ENCODE assay signal across 19 cellular contexts in genomic region chr6:49906511-49906910, GRCh38. TPM values are rescaled to one million over a fixed set of nuclear protein-coding genes. Genes with fewer than 3 reads are reported as not detected.
DNase-seq lines count a peak whose midpoint lies in the region; ATAC-seq and TF ChIP-seq lines count a peak whose summit lies in the region.
"Had no signal": no experiment of that assay in that cellular context is flagged by ENCODE, and none has a peak within 500 bp of the region (broad histone marks: within the 10 kb centered on the region; RNA-seq: fewer than 3 reads in every experiment).

No MANE protein-coding gene starts in this region.

- H3K36me3 Mint-ChIP-seq in nephron (ENCODE audit: low read depth) (no peaks in the 10 kb centered on the region), neural progenitor cell (no peaks in the 10 kb centered on the region)
- H3K36me3 Mint-ChIP-seq: natural killer cell had no signal

- H3K4me1 Mint-ChIP-seq in nephron (peaks cover 21% of the 10 kb centered on the region), neural progenitor cell (peaks cover 2% of the 10 kb centered on the region)
- H3K4me1 Mint-ChIP-seq: natural killer cell had no signal

- no peak overlapping the region for H3K4me3 ChIP-seq in LNCaP clone FGC (ENCODE audit: low read depth, low read length)
- H3K4me3 ChIP-seq in RWPE2 (ENCODE audit: severe bottlenecking) = no peak overlapping the region
- no peak overlapping the region for H3K4me3 ChIP-seq in neural progenitor cell
- H3K4me3 ChIP-seq: GM12878, lung had no signal

- no peaks in the 10 kb centered on the region for H3K36me3 ChIP-seq in RWPE2 (ENCODE audit: low read depth)
- no peaks in the 10 kb centered on the region for H3K36me3 ChIP-seq in neural progenitor cell

- no peak overlapping the region for H3K9ac ChIP-seq in neural progenitor cell

- no peak overlapping the region for H2AFZ ChIP-seq in neural progenitor cell (replicated peaks)

- TF ChIP-seq CTCF in LNCaP clone FGC (IDR thresholded peaks at IDR 0.05; ENCODE audit: control insufficient read depth, extremely low read depth, insufficient read depth) = no peak
- no peak for TF ChIP-seq CTCF in RWPE2 (IDR thresholded peaks at IDR 0.05; ENCODE audit: poor library complexity, severe bottlenecking)
- no peak for TF ChIP-seq CTCF in nephron (IDR thresholded peaks at IDR 0.05; ENCODE audit: unreplicated experiment in 3 of 3)
- TF ChIP-seq CTCF in GM20000 (IDR thresholded peaks at IDR 0.05; ENCODE audit: extremely low read depth, missing control alignments) = no peak
- TF ChIP-seq CTCF in neural progenitor cell (IDR thresholded peaks at IDR 0.05) = no peak

- peak; percentile 41; the same call in 1 of the 3 replicates for ATAC-seq in RWPE2 (ENCODE audit: low read depth)
- ATAC-seq: GM12878, natural killer cell had no signal

- DNase-seq in D341Med (ENCODE audit: low spot score) = peak; percentile 57
- DNase-seq in LNCaP clone FGC (ENCODE audit: low read depth) = peak; percentile 79
- DNase-seq in RWPE2 (ENCODE audit: low spot score) = no peak
- DNase-seq in activated CD4-positive, CD25-positive, alpha-beta regulatory T cell (lab: John Stamatoyannopoulos, UW) = no peak
- DNase-seq in NOMO-1 treated with DMSO at 0.1 percent for 48 hours (lab: John Stamatoyannopoulos, UW; ENCODE audit: unreplicated experiment) = no peak
- no peak for DNase-seq in GM20000 (ENCODE audit: low spot score)
- DNase-seq in neural progenitor cell (ENCODE audit: low spot score) = no peak
- DNase-seq: activated CD4-positive, alpha-beta T cell treated with anti-CD3 and anti-CD28 coated beads for 4 hours; activated naive CD4-positive, alpha-beta T cell treated with Interleukin-2 at 50 U/mL for 16 hours; cortex of kidney; Kasumi-1; natural killer cell; SIG-M5 had no signal

- no peak overlapping the region for H3K4me3 Mint-ChIP-seq in nephron
- no peak overlapping the region for H3K4me3 Mint-ChIP-seq in neural progenitor cell
- H3K4me3 Mint-ChIP-seq: natural killer cell; stimulated activated naive CD8-positive, alpha-beta T cell treated with anti-CD3 and anti-CD28 coated beads, Interleukin-15, Interleukin-2, amounts not matched to agents 100 ng/mL and 50 ng/mL, for 24 hours had no signal

- peaks cover 11% of the 10 kb centered on the region for H3K27me3 ChIP-seq in RWPE2 (ENCODE audit: insufficient read depth, poor library complexity, severe bottlenecking)
- no peaks in the 10 kb centered on the region for H3K27me3 ChIP-seq in neural progenitor cell

- no peak overlapping the region for H3K27ac ChIP-seq in RWPE2 (ENCODE audit: poor library complexity, severe bottlenecking)
- H3K27ac ChIP-seq in neural progenitor cell = no peak overlapping the region

- no peaks in the 10 kb centered on the region for H3K27me3 Mint-ChIP-seq in nephron (ENCODE audit: low read depth)
- no peaks in the 10 kb centered on the region for H3K27me3 Mint-ChIP-seq in neural progenitor cell (ENCODE audit: insufficient read depth, low read depth)
- H3K27me3 Mint-ChIP-seq: stimulated activated naive CD8-positive, alpha-beta T cell treated with anti-CD3 and anti-CD28 coated beads, Interleukin-15, Interleukin-2, amounts not matched to agents 100 ng/mL and 50 ng/mL, for 24 hours had no signal

- no peaks in the 10 kb centered on the region for H3F3A ChIP-seq in neural progenitor cell (ENCODE audit: low read depth)

- no peaks in the 10 kb centered on the region for H3K4me1 ChIP-seq in RWPE2 (ENCODE audit: insufficient read depth, poor library complexity, severe bottlenecking)
- peaks cover 2% of the 10 kb centered on the region for H3K4me1 ChIP-seq in neural progenitor cell

- no peak overlapping the region for H3K4me2 ChIP-seq in neural progenitor cell

- no peaks in the 10 kb centered on the region for H3K9me3 Mint-ChIP-seq in nephron
- no peaks in the 10 kb centered on the region for H3K9me3 Mint-ChIP-seq in neural progenitor cell
- H3K9me3 Mint-ChIP-seq: stimulated activated naive CD8-positive, alpha-beta T cell treated with anti-CD3 and anti-CD28 coated beads, Interleukin-15, Interleukin-2, amounts not matched to agents 100 ng/mL and 50 ng/mL, for 24 hours had no signal

- H3K27ac Mint-ChIP-seq in nephron (peak overlapping the region in 2 of 3 experiments; percentile 10 to 31), neural progenitor cell (no peak overlapping the region)
- H3K27ac Mint-ChIP-seq: natural killer cell; stimulated activated naive CD8-positive, alpha-beta T cell treated with anti-CD3 and anti-CD28 coated beads, Interleukin-15, Interleukin-2, amounts not matched to agents 100 ng/mL and 50 ng/mL, for 24 hours had no signal

- no peaks in the 10 kb centered on the region for H4K20me1 ChIP-seq in neural progenitor cell (ENCODE audit: low read depth)

- H3K9me3 ChIP-seq in RWPE2 (ENCODE audit: severe bottlenecking) (no peaks in the 10 kb centered on the region), neural progenitor cell (ENCODE audit: low read depth) (no peaks in the 10 kb centered on the region)

- H3K79me2 ChIP-seq in neural progenitor cell (ENCODE audit: low read depth) = no peaks in the 10 kb centered on the region

RNA-seq across cellular contexts. Expression of gene CRISP1, which starts 40.2 kb away (rescaled TPM):
- not detected in 2 replicates for total RNA-seq in neural progenitor cell (ENCODE audit: low replicate concordance)
- total RNA-seq: frontal cortex; GM12878; lung; natural killer cell; T-helper 2 cell treated with Interferon-gamma antibody and Interleukin-4, amounts not matched to agents 100 ng/mL and 5 ng/mL, for 36 hours had no signal

RNA-seq across cellular contexts. Expression of gene DEFB114, which starts 57.5 kb away (rescaled TPM):
- not detected in 2 replicates for total RNA-seq in neural progenitor cell (ENCODE audit: low replicate concordance)
- total RNA-seq: frontal cortex; GM12878; lung; natural killer cell; T-helper 2 cell treated with Interferon-gamma antibody and Interleukin-4, amounts not matched to agents 100 ng/mL and 5 ng/mL, for 36 hours had no signal

Comparison
In these comparisons a context has a peak if more than half of its experiments do, and no peak if none do; other contexts are left out.
1. DNase-seq: peak in D341Med (single experiment) and LNCaP clone FGC (single experiment); none in RWPE2 (single experiment), activated CD4-positive, CD25-positive, alpha-beta regulatory T cell (0 of 4), NOMO-1 treated with DMSO at 0.1 percent for 48 hours (single experiment), GM20000 (single experiment) and neural progenitor cell (single experiment).